In the genomic region with DNA sequence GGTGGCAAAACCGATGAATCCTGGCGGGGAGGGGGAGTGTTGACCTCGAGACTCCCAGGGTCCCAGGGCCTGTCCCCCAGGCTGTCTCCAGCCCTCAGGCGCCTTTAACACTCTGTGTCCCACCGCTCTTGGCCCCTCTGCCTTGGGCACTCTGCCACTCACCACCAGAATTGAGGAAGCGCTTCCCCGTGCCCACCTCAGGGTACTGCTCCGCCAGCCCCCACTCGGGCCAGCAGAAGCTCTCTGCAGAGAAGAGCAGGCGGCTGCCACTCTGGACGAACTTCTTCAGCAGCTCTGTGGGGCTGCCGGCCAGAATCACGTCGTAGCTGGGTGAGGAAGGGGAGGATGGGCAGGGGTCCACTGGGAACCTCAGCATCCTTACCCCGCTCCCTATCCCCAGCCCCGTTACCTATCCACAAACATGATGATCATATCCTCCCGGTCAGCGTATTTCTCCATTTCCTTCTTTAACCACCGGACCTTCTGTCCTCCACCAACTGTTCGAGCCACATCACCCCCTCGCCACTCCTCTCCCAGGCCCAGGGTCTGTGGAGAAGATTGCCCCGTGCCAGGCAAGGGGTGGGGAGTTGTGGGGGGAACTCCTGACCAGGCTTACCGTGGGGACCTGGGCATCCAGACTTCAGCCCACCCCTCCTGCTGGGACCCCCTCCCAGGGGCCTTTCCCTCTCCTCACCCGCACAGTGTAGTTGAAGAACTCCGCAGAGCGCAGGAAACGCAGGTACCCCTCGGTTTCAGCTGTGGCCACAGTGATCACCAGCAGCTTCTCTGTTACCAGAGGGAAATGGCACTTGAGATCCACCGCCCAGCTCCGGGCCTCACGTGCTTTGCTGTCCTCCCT, we compare ENCODE assay signal across 7 cellular contexts. TPM values are rescaled to one million over a fixed set of nuclear protein-coding genes. Genes with fewer than 3 reads are reported as not detected.
A peak's percentile ranks its signal among the peaks of the same experiment; 100 is the strongest.
DNase-seq lines count a peak whose midpoint lies in the region; ATAC-seq and TF ChIP-seq lines count a peak whose summit lies in the region.

No MANE protein-coding gene starts in this region.

- H3K27me3 ChIP-seq in RWPE2 (ENCODE audit: insufficient read depth, poor library complexity, severe bottlenecking) (no peaks in the 10 kb centered on the region), prostate gland (replicated peaks; ENCODE audit: insufficient read depth) (no peaks in the 10 kb centered on the region)

- intact Hi-C loops in prostate gland (cut with DNase I), result loop anchor here (2.0 kb wide), 1 partner anchor 29 kb away; the partner anchor contains the start of gene FIS1

- no peaks in the 10 kb centered on the region for H3K9me3 ChIP-seq in RWPE2 (ENCODE audit: severe bottlenecking)
- H3K9me3 ChIP-seq in prostate gland, result no peaks in the 10 kb centered on the region

- H3K4me3 ChIP-seq in GM12865 (ENCODE audit: low read depth, low read length) (peak overlapping the region; percentile 96), RWPE2 (ENCODE audit: severe bottlenecking) (peak overlapping the region; percentile 50), prostate gland (peak overlapping the region; percentile 63 to 66)

- no peak for ATAC-seq in RWPE2 (ENCODE audit: low read depth)
- no peak for ATAC-seq in HG02973 (IDR thresholded peaks at IDR 0.05; ENCODE audit: unreplicated experiment)

- peak overlapping the region; percentile 79 for H3K27ac ChIP-seq in RWPE2 (ENCODE audit: poor library complexity, severe bottlenecking)
- no peak overlapping the region for H3K27ac ChIP-seq in prostate gland

- no peak for TF ChIP-seq POLR2A in prostate gland (IDR thresholded peaks at IDR 0.05)

- H3K36me3 ChIP-seq in RWPE2 (ENCODE audit: low read depth), result peaks cover 32% of the 10 kb centered on the region
- H3K36me3 ChIP-seq in prostate gland, result peaks cover 3 to 4% of the 10 kb centered on the region in 2 donors

- H3K4me1 ChIP-seq in RWPE2 (ENCODE audit: insufficient read depth, poor library complexity, severe bottlenecking) (no peaks in the 10 kb centered on the region), prostate gland (replicated peaks) (peaks cover 8% of the 10 kb centered on the region)

- WGBS in prostate gland, result 67% methylated on average over 31 of the region's 31 CpGs

- TF ChIP-seq CTCF in GM12865 (IDR thresholded peaks at IDR 0.05; ENCODE audit: insufficient read depth, low read depth, low read length, missing control alignments) (no peak), RWPE2 (IDR thresholded peaks at IDR 0.05; ENCODE audit: poor library complexity, severe bottlenecking) (no peak), prostate gland (IDR thresholded peaks at IDR 0.05) (no peak)

- peak; percentile 21 for DNase-seq in GM12865 (ENCODE audit: low read depth)
- DNase-seq in RWPE2 (ENCODE audit: low spot score), result no peak
- peak; percentile 23 for DNase-seq in fibroblast of gingiva (ENCODE audit: low read depth)
- no peak for DNase-seq in prostate gland (ENCODE audit: low spot score)
- DNase-seq in NCI-H1105 treated with DMSO at 0.1 percent for 48 hours (lab: John Stamatoyannopoulos, UW), result no peak
- no peak for DNase-seq in NCI-H69 (lab: John Stamatoyannopoulos, UW)

RNA-seq across cellular contexts. Expression of gene PLOD3, which starts 1.2 kb away (rescaled TPM):
- 10 to 100 TPM; 24.2 to 52.5 TPM for total RNA-seq in prostate gland

RNA-seq across cellular contexts. Expression of gene ZNHIT1, which starts 1.7 kb away (rescaled TPM):
- total RNA-seq in prostate gland, result 100 to 1,000 TPM in 1 of 2 donors, 10 to 100 TPM in 1; 75.2 to 109 TPM

RNA-seq across cellular contexts. Expression of gene MOGAT3, which starts 15.4 kb away (rescaled TPM):
- not detected for total RNA-seq in prostate gland

RNA-seq across cellular contexts. Expression of gene CLDN15, which starts 21.4 kb away (rescaled TPM):
- 10 to 100 TPM in 1 of 2 donors, 1 to 10 TPM in 1; 9.2 to 17.4 TPM for total RNA-seq in prostate gland

RNA-seq across cellular contexts. Expression of gene FIS1, which starts 28.7 kb away (rescaled TPM):
- 100 to 1,000 TPM; 238 to 256 TPM for total RNA-seq in prostate gland

Comparison
In these comparisons a context has a peak if more than half of its experiments do, and no peak if none do; other contexts are left out.
1. DNase-seq: peak in GM12865 (single experiment) and fibroblast of gingiva (single experiment); none in RWPE2 (single experiment), prostate gland (single experiment), NCI-H1105 treated with DMSO at 0.1 percent for 48 hours (single experiment) and NCI-H69 (single experiment).
2. Peak in every context shown above with its lines, with median percentiles within 50 percentile points of each other: H3K4me3 ChIP-seq.